In genomic region chr17:44363613-44364159, GRCh38 we compare ENCODE assay signal across 8 cellular contexts. TPM values are rescaled to one million over a fixed set of nuclear protein-coding genes. Genes with fewer than 3 reads are reported as not detected.
DNase-seq lines count a peak whose midpoint lies in the region; ATAC-seq and TF ChIP-seq lines count a peak whose summit lies in the region.

TSS of gene FAM171A2 (minus strand) at chr17:44363853. CDS start at chr17:44363714, 139 bp downstream.

- H3K36me3 Mint-ChIP-seq in GM23338 (ENCODE audit: low read depth) = peaks cover 4% of the 10 kb centered on the region; the same call in 1 of the 3 replicates
- H3K36me3 Mint-ChIP-seq in activated CD4-positive, alpha-beta T cell treated with anti-CD3 and anti-CD28 coated beads, Interleukin-2, amount 10 ng/mL, durations not matched to agents 7 days and 5 days (ENCODE audit: low read depth) = no peaks in the 10 kb centered on the region

- H4K20me1 ChIP-seq in GM23338 (replicated peaks; ENCODE audit: insufficient read depth) = peaks cover 19% of the 10 kb centered on the region

- intact Hi-C loops in dorsolateral prefrontal cortex (cut with DNase I) = no loop called here

- H3K27me3 Mint-ChIP-seq in GM23338 (ENCODE audit: insufficient read depth, low read depth, poor library complexity) = peaks cover 25% of the 10 kb centered on the region
- peaks cover 40% of the 10 kb centered on the region for H3K27me3 Mint-ChIP-seq in activated CD4-positive, alpha-beta T cell treated with anti-CD3 and anti-CD28 coated beads, Interleukin-2, amount 10 ng/mL, durations not matched to agents 7 days and 5 days

- peak within 1 kb of the TSS; percentile 83 for H3K4me3 Mint-ChIP-seq in GM23338
- H3K4me3 Mint-ChIP-seq in activated CD4-positive, alpha-beta T cell treated with anti-CD3 and anti-CD28 coated beads, Interleukin-2, amount 10 ng/mL, durations not matched to agents 7 days and 5 days = peak within 1 kb of the TSS; percentile 69

- H3K9ac ChIP-seq in liver (ENCODE audit: low read depth in 1 of 2, low read length in 2 of 2) = no peak within 1 kb of the TSS

- H3K9me2 ChIP-seq in GM23338 (ENCODE audit: insufficient read depth) = no peaks in the 10 kb centered on the region

- H3K4me1 ChIP-seq in GM23338 (ENCODE audit: insufficient read depth) (peaks cover 26% of the 10 kb centered on the region), liver (ENCODE audit: control insufficient read depth in 4 of 4, insufficient read depth in 4 of 4, low read length in 3 of 4) (peaks cover 6 to 12% (median 8%) of the 10 kb centered on the region in 4 donors)

- peaks cover 33% of the 10 kb centered on the region for H3K4me1 Mint-ChIP-seq in GM23338
- H3K4me1 Mint-ChIP-seq in activated CD4-positive, alpha-beta T cell treated with anti-CD3 and anti-CD28 coated beads, Interleukin-2, amount 10 ng/mL, durations not matched to agents 7 days and 5 days = peaks cover 1% of the 10 kb centered on the region

- peak; percentile 85 for DNase-seq in GM23338 (ENCODE audit: low spot score)
- peak; percentile 84 for DNase-seq in NCI-H2227 (lab: John Stamatoyannopoulos, UW; ENCODE audit: unreplicated experiment)
- peak; percentile 62 for DNase-seq in activated CD4-positive, alpha-beta T cell treated with anti-CD3 and anti-CD28 coated beads, Interleukin-2, amount 10 ng/mL, durations not matched to agents 7 days and 5 days
- peak in 4 of 10 donors; percentile 43 to 81 (median 70) for DNase-seq in dorsolateral prefrontal cortex
- DNase-seq in stimulated activated CD4-positive, alpha-beta T cell treated with anti-CD3 and anti-CD28 coated beads, TNF-alpha, amount 100 ng/mL, for 24 hours (ENCODE audit: low read depth in 3 of 3) = peak in 2 of 3 experiments; percentile 35 to 61
- DNase-seq in H4 (ENCODE audit: low spot score) = no peak

- no peaks in the 10 kb centered on the region for H3K9me3 Mint-ChIP-seq in GM23338
- no peaks in the 10 kb centered on the region for H3K9me3 Mint-ChIP-seq in activated CD4-positive, alpha-beta T cell treated with anti-CD3 and anti-CD28 coated beads, Interleukin-2, amount 10 ng/mL, durations not matched to agents 7 days and 5 days

- H2AFZ ChIP-seq in GM23338 = peak within 1 kb of the TSS; percentile 95

- TF ChIP-seq CTCF in C4-2B (conservative IDR thresholded peaks at IDR 0.05) (peak; percentile 85), GM23338 (conservative IDR thresholded peaks at IDR 0.05; ENCODE audit: low read depth in 2 of 2) (peak in 1 of 2 experiments; percentile 65; a peak in 2 of 4 replicates), dorsolateral prefrontal cortex (IDR thresholded peaks at IDR 0.05 in 54 of 56, conservative IDR thresholded peaks at IDR 0.05 in 2 of 56; ENCODE audit: low read depth in 1 of 56, partially characterized antibody in 56 of 56) (peak; percentile 7 to 97 (median 76)), liver (IDR thresholded peaks at IDR 0.05; ENCODE audit: low read depth, low read length, missing input control) (peak; percentile 54)

- peak; percentile 80 for ATAC-seq in GM23338

- H3K4me3 ChIP-seq in GM23338 (peak within 1 kb of the TSS; percentile 88), dorsolateral prefrontal cortex (peak within 1 kb of the TSS; percentile 53 to 86 (median 76)), liver (ENCODE audit: low read depth in 1 of 3, low read length in 3 of 3) (peak within 1 kb of the TSS in 2 of 3 donors; percentile 27 to 64)

- H3K27ac Mint-ChIP-seq in GM23338 = no peak within 1 kb of the TSS
- no peak within 1 kb of the TSS for H3K27ac Mint-ChIP-seq in activated CD4-positive, alpha-beta T cell treated with anti-CD3 and anti-CD28 coated beads, Interleukin-2, amount 10 ng/mL, durations not matched to agents 7 days and 5 days

- H3K4me2 ChIP-seq in GM23338 = peak within 1 kb of the TSS; percentile 88

- H3K9me3 ChIP-seq in liver (ENCODE audit: control insufficient read depth in 4 of 4, low read length in 3 of 4) = no peaks in the 10 kb centered on the region

- H3F3A ChIP-seq in GM23338 (replicated peaks; ENCODE audit: low read depth) = 0 out of 2 replicates have a peak, but pooled peaks cover 10% of the 10 kb centered on the region

- H3K27ac ChIP-seq in C4-2B = peak within 1 kb of the TSS; percentile 45
- no peak within 1 kb of the TSS for H3K27ac ChIP-seq in GM23338 (ENCODE audit: low read depth)
- H3K27ac ChIP-seq in dorsolateral prefrontal cortex = peak within 1 kb of the TSS in 55 of 59 donors; percentile 45 to 92 (median 79)
- H3K27ac ChIP-seq in liver (ENCODE audit: low read depth in 1 of 2, low read length in 2 of 2) = no peak within 1 kb of the TSS

- TF ChIP-seq RAD21 in liver (IDR thresholded peaks at IDR 0.05) = no peak

- CTCF ChIA-PET in activated CD4-positive, alpha-beta T cell treated with anti-CD3 and anti-CD28 coated beads, Interleukin-2, amount 10 ng/mL, durations not matched to agents 7 days and 5 days (lab: Charles Lee) = interaction anchor here (0.6 to 4.0 kb wide), 17 partner anchors 12 to 251 kb away, joined by 3 to 39 read pairs (median 3); partner anchors contain the start of gene HROB

- POLR2A ChIA-PET in activated CD4-positive, alpha-beta T cell treated with anti-CD3 and anti-CD28 coated beads, Interleukin-2, amount 10 ng/mL, durations not matched to agents 7 days and 5 days (lab: Charles Lee) = no interaction called here

- H3K27me3 ChIP-seq in GM23338 (ENCODE audit: insufficient read depth) (peaks cover 17% of the 10 kb centered on the region; the same call in 1 of the 2 replicates), dorsolateral prefrontal cortex (no peaks in the 10 kb centered on the region), liver (ENCODE audit: control insufficient read depth in 4 of 4, insufficient read depth in 4 of 4, low read length in 3 of 4) (no peaks in the 10 kb centered on the region)

- no peaks in the 10 kb centered on the region for H3K79me2 ChIP-seq in GM23338 (replicated peaks; ENCODE audit: insufficient read depth)

- under 1% methylated on average over 63 of the region's 63 CpGs for WGBS in liver

- H3K36me3 ChIP-seq in GM23338 (ENCODE audit: insufficient read depth) (no peaks in the 10 kb centered on the region), liver (ENCODE audit: control insufficient read depth in 4 of 4, insufficient read depth in 3 of 4, low read depth in 1 of 4, low read length in 3 of 4) (no peaks in the 10 kb centered on the region)

TF ChIP-seq in GM23338, 12 proteins besides CTCF, POLR2A, EP300 and RAD21 (continues in another document):
- peak; percentile 67 for TF ChIP-seq POLR2AphosphoS5 (IDR thresholded peaks at IDR 0.05; ENCODE audit: low read depth)

TF ChIP-seq in liver, 16 proteins besides CTCF, POLR2A, EP300 and RAD21:
- no peak for TF ChIP-seq SP1 (IDR thresholded peaks at IDR 0.05)
- TF ChIP-seq ZBTB33 (IDR thresholded peaks at IDR 0.05) = no peak
- no peak for TF ChIP-seq RXRA (IDR thresholded peaks at IDR 0.05)
- TF ChIP-seq HNF4G (IDR thresholded peaks at IDR 0.05) = no peak
- no peak for TF ChIP-seq JUND (IDR thresholded peaks at IDR 0.05)
- no peak for TF ChIP-seq NR2F2 (IDR thresholded peaks at IDR 0.05)
- no peak for TF ChIP-seq MAX (IDR thresholded peaks at IDR 0.05)
- TF ChIP-seq ATF3 (IDR thresholded peaks at IDR 0.05) = no peak
- no peak for TF ChIP-seq TAF1 (conservative IDR thresholded peaks at IDR 0.05)

RNA-seq across cellular contexts. Expression of gene FAM171A2, which starts in this region (rescaled TPM):
- 26.6 and 35.4 TPM in 2 replicates for total RNA-seq in GM23338 (2014; rRNA removed; shearing (Covaris generic))
- polyA plus RNA-seq in GM23338 (2016; fragmentation: Nextera tagmentation; extraction: Ambion mirVana) = 3.9 and 4.1 TPM in 2 replicates
- under 1 TPM in 1 of 2 experiments, not detected in 1; 0.08 TPM for total RNA-seq in activated CD4-positive, alpha-beta T cell treated with anti-CD3 and anti-CD28 coated beads, Interleukin-2, amount 10 ng/mL, durations not matched to agents 7 days and 5 days
- total RNA-seq in dorsolateral prefrontal cortex = 10 to 100 TPM; 17.3 to 81.0 (median 52.3) TPM
- total RNA-seq in liver = 1 to 10 TPM in 1 of 2 donors, under 1 TPM in 1; 0.08 to 1.1 TPM
- polyA plus RNA-seq in liver = under 1 TPM in 1 of 2 donors, not detected in 1; 0.18 TPM
- total RNA-seq in H4 (2014; rRNA removed; shearing (Covaris generic)) = 3.4 and 6.5 TPM in 2 replicates

Comparison
In these comparisons a context has a peak if more than half of its experiments do, and no peak if none do; other contexts are left out.
1. Peak in DNase-seq in activated CD4-positive, alpha-beta T cell treated with anti-CD3 and anti-CD28 coated beads, Interleukin-2, amount 10 ng/mL, durations not matched to agents 7 days and 5 days; RNA of the gene not detected or under 1 TPM.
2. H3K27ac ChIP-seq: peak in C4-2B (single experiment) and dorsolateral prefrontal cortex (55 of 59); none in GM23338 (single experiment) and liver (0 of 2).
3. Peak in every context shown above with its lines, with median percentiles within 50 percentile points of each other: H3K4me3 ChIP-seq.